1 cellular context compared by ENCODE assay signal in genomic region chrX:71096702-71097032, GRCh38.
TF ChIP-seq lines count a peak whose summit lies in the region.

No MANE protein-coding gene starts in this region.

TF ChIP-seq in GM12878, 131 proteins besides CTCF, POLR2A, EP300 and RAD21:
- TF ChIP-seq ESRRA (IDR thresholded peaks at IDR 0.05; ENCODE audit: low read length) (no peak), LARP7 (IDR thresholded peaks at IDR 0.05) (0 out of 2 replicates have a peak, but pooled peaks have one; percentile 5), BACH1 (IDR thresholded peaks at IDR 0.05; ENCODE audit: borderline replicate concordance) (no peak), MXI1 (IDR thresholded peaks at IDR 0.05; ENCODE audit: low read depth, low read length) (no peak), ZBTB4 (CRISPR knock-in tag; IDR thresholded peaks at IDR 0.05) (no peak)
